ENCODE assay signal across 3 cellular contexts in the genomic region with DNA sequence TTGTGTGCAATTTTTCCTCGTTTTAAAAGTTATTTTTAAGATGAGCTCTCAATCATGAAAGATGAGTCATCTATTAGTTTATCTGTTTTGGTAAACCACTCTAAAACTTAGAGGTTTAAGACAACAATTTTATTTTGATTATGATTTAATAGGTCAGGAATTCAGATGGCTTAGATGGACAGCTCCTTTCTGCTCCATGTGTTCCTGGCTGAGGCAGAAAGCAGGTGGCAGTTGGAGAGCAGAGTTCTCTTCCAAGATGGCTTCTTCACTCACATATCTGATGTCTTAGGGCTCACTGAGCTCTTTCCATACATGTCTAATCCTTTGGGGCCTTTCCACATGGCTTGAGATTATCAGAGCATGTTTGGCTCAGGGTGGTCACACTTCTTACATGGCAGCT.
TF ChIP-seq lines count a peak whose summit lies in the region.

No MANE protein-coding gene starts in this region.

TF ChIP-seq in A549, 52 proteins besides CTCF, POLR2A, EP300 and RAD21:
- TF ChIP-seq FOSL2 (IDR thresholded peaks at IDR 0.05) = no peak
- TF ChIP-seq FOSL2 (CRISPR knock-in tag; IDR thresholded peaks at IDR 0.05) = peak; percentile 22; the same call in 1 of the 2 replicates
- TF ChIP-seq PHF8 (IDR thresholded peaks at IDR 0.05; ENCODE audit: borderline replicate concordance, low read depth) = no peak

TF ChIP-seq in IMR-90, 13 proteins besides CTCF, POLR2A, EP300 and RAD21:
- TF ChIP-seq FOS (IDR thresholded peaks at IDR 0.05; ENCODE audit: low read depth, low read length) (no peak), RFX5 (IDR thresholded peaks at IDR 0.05; ENCODE audit: low read depth, low read length) (no peak), RCOR1 (IDR thresholded peaks at IDR 0.05; ENCODE audit: insufficient replicate concordance, low read length) (no peak), BHLHE40 (IDR thresholded peaks at IDR 0.05; ENCODE audit: low read depth, low read length) (no peak), SMC3 (IDR thresholded peaks at IDR 0.05; ENCODE audit: low read depth, low read length) (no peak), CEBPB (IDR thresholded peaks at IDR 0.05; ENCODE audit: low read depth, low read length) (no peak), NFE2L2 (IDR thresholded peaks at IDR 0.05; ENCODE audit: low read depth, low read length) (no peak), MAFK (IDR thresholded peaks at IDR 0.05; ENCODE audit: low read depth, low read length) (no peak), CHD1 (IDR thresholded peaks at IDR 0.05; ENCODE audit: low read depth, low read length) (no peak)
- TF ChIP-seq, protein P1, sequence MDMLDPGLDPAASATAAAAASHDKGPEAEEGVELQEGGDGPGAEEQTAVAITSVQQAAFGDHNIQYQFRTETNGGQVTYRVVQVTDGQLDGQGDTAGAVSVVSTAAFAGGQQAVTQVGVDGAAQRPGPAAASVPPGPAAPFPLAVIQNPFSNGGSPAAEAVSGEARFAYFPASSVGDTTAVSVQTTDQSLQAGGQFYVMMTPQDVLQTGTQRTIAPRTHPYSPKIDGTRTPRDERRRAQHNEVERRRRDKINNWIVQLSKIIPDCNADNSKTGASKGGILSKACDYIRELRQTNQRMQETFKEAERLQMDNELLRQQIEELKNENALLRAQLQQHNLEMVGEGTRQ (IDR thresholded peaks at IDR 0.05; ENCODE audit: low read depth, low read length) = no peak
- TF ChIP-seq, protein P2, sequence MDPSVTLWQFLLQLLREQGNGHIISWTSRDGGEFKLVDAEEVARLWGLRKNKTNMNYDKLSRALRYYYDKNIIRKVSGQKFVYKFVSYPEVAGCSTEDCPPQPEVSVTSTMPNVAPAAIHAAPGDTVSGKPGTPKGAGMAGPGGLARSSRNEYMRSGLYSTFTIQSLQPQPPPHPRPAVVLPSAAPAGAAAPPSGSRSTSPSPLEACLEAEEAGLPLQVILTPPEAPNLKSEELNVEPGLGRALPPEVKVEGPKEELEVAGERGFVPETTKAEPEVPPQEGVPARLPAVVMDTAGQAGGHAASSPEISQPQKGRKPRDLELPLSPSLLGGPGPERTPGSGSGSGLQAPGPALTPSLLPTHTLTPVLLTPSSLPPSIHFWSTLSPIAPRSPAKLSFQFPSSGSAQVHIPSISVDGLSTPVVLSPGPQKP (IDR thresholded peaks at IDR 0.05; ENCODE audit: borderline replicate concordance, low read depth, low read length) = no peak

TF ChIP-seq in SK-N-SH, 30 proteins besides CTCF, POLR2A, EP300 and RAD21:
- TF ChIP-seq, protein P3, sequence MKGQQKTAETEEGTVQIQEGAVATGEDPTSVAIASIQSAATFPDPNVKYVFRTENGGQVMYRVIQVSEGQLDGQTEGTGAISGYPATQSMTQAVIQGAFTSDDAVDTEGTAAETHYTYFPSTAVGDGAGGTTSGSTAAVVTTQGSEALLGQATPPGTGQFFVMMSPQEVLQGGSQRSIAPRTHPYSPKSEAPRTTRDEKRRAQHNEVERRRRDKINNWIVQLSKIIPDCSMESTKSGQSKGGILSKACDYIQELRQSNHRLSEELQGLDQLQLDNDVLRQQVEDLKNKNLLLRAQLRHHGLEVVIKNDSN (IDR thresholded peaks at IDR 0.05; ENCODE audit: borderline replicate concordance, low read depth) = no peak
- TF ChIP-seq RFX5 (IDR thresholded peaks at IDR 0.05; ENCODE audit: low read length) (no peak), JUND (IDR thresholded peaks at IDR 0.05) (no peak), EZH2phosphoT487 (IDR thresholded peaks at IDR 0.05; ENCODE audit: borderline replicate concordance, low read depth) (no peak)
- TF ChIP-seq, protein P4, sequence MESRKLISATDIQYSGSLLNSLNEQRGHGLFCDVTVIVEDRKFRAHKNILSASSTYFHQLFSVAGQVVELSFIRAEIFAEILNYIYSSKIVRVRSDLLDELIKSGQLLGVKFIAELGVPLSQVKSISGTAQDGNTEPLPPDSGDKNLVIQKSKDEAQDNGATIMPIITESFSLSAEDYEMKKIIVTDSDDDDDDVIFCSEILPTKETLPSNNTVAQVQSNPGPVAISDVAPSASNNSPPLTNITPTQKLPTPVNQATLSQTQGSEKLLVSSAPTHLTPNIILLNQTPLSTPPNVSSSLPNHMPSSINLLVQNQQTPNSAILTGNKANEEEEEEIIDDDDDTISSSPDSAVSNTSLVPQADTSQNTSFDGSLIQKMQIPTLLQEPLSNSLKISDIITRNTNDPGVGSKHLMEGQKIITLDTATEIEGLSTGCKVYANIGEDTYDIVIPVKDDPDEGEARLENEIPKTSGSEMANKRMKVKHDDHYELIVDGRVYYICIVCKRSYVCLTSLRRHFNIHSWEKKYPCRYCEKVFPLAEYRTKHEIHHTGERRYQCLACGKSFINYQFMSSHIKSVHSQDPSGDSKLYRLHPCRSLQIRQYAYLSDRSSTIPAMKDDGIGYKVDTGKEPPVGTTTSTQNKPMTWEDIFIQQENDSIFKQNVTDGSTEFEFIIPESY (IDR thresholded peaks at IDR 0.05; ENCODE audit: borderline replicate concordance, low read depth) = no peak
- TF ChIP-seq, protein P5, sequence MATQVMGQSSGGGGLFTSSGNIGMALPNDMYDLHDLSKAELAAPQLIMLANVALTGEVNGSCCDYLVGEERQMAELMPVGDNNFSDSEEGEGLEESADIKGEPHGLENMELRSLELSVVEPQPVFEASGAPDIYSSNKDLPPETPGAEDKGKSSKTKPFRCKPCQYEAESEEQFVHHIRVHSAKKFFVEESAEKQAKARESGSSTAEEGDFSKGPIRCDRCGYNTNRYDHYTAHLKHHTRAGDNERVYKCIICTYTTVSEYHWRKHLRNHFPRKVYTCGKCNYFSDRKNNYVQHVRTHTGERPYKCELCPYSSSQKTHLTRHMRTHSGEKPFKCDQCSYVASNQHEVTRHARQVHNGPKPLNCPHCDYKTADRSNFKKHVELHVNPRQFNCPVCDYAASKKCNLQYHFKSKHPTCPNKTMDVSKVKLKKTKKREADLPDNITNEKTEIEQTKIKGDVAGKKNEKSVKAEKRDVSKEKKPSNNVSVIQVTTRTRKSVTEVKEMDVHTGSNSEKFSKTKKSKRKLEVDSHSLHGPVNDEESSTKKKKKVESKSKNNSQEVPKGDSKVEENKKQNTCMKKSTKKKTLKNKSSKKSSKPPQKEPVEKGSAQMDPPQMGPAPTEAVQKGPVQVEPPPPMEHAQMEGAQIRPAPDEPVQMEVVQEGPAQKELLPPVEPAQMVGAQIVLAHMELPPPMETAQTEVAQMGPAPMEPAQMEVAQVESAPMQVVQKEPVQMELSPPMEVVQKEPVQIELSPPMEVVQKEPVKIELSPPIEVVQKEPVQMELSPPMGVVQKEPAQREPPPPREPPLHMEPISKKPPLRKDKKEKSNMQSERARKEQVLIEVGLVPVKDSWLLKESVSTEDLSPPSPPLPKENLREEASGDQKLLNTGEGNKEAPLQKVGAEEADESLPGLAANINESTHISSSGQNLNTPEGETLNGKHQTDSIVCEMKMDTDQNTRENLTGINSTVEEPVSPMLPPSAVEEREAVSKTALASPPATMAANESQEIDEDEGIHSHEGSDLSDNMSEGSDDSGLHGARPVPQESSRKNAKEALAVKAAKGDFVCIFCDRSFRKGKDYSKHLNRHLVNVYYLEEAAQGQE (IDR thresholded peaks at IDR 0.05; ENCODE audit: low read depth, low read length) = peak; percentile 65; the same call in 1 of the 2 replicates
- TF ChIP-seq, protein P6, sequence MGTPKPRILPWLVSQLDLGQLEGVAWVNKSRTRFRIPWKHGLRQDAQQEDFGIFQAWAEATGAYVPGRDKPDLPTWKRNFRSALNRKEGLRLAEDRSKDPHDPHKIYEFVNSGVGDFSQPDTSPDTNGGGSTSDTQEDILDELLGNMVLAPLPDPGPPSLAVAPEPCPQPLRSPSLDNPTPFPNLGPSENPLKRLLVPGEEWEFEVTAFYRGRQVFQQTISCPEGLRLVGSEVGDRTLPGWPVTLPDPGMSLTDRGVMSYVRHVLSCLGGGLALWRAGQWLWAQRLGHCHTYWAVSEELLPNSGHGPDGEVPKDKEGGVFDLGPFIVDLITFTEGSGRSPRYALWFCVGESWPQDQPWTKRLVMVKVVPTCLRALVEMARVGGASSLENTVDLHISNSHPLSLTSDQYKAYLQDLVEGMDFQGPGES (IDR thresholded peaks at IDR 0.05; ENCODE audit: low read depth, low read length) = no peak
TF ChIP-seq in SK-N-SH: peak in this region for 1.
